In the genomic region with DNA sequence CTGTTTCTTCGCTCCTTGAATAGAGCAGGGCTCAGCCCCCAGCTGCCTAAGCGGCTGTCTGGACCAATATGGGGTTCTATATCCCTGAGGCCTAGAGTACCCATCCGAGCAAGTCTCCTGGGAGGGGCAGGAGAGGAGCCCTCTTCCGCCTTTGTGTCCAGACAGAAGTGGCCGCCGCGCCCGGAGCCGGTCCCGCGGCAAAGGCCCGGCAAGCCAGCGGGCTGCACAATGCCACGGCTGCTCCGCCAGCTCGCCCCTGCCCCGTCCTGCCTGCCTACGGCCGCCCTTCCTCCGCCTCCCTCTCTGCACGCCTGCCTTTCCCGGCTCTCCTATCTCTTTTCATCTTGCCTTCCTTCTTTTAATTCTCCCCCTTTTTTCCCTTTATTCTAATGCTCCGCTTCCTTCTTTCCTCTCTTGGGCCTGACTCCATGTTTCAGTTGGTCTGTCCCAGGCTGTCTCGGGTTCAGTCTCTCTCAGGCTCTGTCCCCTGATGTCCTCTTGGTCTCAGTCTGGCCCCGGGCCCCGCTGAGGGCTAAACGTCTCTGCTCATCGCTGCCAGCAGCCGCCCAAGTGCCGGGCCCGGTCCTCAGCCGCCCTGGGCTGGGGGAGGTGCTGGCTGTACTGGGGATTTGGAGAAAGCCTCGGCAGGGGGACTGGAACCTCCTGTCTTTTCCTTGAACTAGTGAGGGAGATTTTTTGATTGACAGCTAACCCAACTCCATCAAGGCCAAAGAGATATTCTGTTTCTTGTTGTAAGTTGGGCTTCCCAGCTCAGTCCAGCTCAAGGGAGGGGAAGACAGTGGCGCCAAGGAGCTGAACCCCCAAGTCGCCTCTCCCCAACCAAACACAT, we compare ENCODE assay signal across 15 cellular contexts. TPM values are rescaled to one million over a fixed set of nuclear protein-coding genes. Genes with fewer than 3 reads are reported as not detected.
DNase-seq lines count a peak whose midpoint lies in the region; ATAC-seq, FAIRE-seq and TF ChIP-seq lines count a peak whose summit lies in the region.
"Had no signal": no experiment of that assay in that cellular context is flagged by ENCODE, and none has a peak within 500 bp of the region (broad histone marks: within the 10 kb centered on the region; RNA-seq: fewer than 3 reads in every experiment).

No MANE protein-coding gene starts in this region.

- peaks cover 39% of the 10 kb centered on the region for H3F3A ChIP-seq in GM23338 (replicated peaks; ENCODE audit: low read depth)

- TF ChIP-seq CTCF in GM23338 (conservative IDR thresholded peaks at IDR 0.05; ENCODE audit: low read depth in 2 of 2) (no peak), activated B cell treated with CpG ODN at 0.5 μM for 24 hours (IDR thresholded peaks at IDR 0.05) (no peak), kidney (IDR thresholded peaks at IDR 0.05; ENCODE audit: borderline replicate concordance, extremely low read depth, insufficient read depth) (no peak)

- no peak overlapping the region for H3K4me3 ChIP-seq in GM23338
- peak overlapping the region; percentile 39 to 88 for H3K4me3 ChIP-seq in kidney (ENCODE audit: low read length in 2 of 2)
- H3K4me3 ChIP-seq in skeletal muscle tissue (ENCODE audit: low read length in 3 of 3) = peak overlapping the region; percentile 88 to 93 (median 89)
- H3K4me3 ChIP-seq: esophagus muscularis mucosa had no signal

- CTCF ChIA-PET in activated B cell treated with CpG ODN at 0.5 μM for 24 hours (lab: Charles Lee) = interaction anchor here (1.1 kb wide), 1 partner anchor 12 kb away, joined by 3 read pairs; the partner anchor contains the start of gene HOXC10

- H3K9me3 Mint-ChIP-seq in GM23338 (peaks cover 3% of the 10 kb centered on the region), activated B cell treated with CpG ODN at 0.5 μM for 24 hours (peaks cover 2% of the 10 kb centered on the region)

- no peaks in the 10 kb centered on the region for H3K79me2 ChIP-seq in GM23338 (replicated peaks; ENCODE audit: insufficient read depth)

- peaks cover 23% of the 10 kb centered on the region for H4K20me1 ChIP-seq in GM23338 (replicated peaks; ENCODE audit: insufficient read depth)

- no peaks in the 10 kb centered on the region for H3K9me2 ChIP-seq in GM23338 (ENCODE audit: insufficient read depth)

- H3K27ac ChIP-seq in GM23338 (ENCODE audit: low read depth) (no peak overlapping the region), kidney (ENCODE audit: low read depth in 2 of 2, low read length in 2 of 2) (peak overlapping the region; percentile 87 to 93), skeletal muscle tissue (ENCODE audit: low read depth, low read length) (peak overlapping the region; percentile 100)
- H3K27ac ChIP-seq: esophagus muscularis mucosa had no signal

- H3K27ac Mint-ChIP-seq in GM23338 = no peak overlapping the region
- no peak overlapping the region for H3K27ac Mint-ChIP-seq in activated B cell treated with CpG ODN at 0.5 μM for 24 hours

- POLR2A ChIA-PET in activated B cell treated with CpG ODN at 0.5 μM for 24 hours (lab: Charles Lee) = interaction anchor here (0.8 kb wide), 1 partner anchor 55 kb away, joined by 3 read pairs; no protein-coding TSS in a partner anchor

- peak overlapping the region; percentile 49 to 95 for H3K9ac ChIP-seq in kidney (ENCODE audit: low read length in 2 of 2)
- H3K9ac ChIP-seq in skeletal muscle tissue (ENCODE audit: low read depth in 1 of 3, low read length in 3 of 3) = peak overlapping the region; percentile 96 to 99 (median 99)

- no peak overlapping the region; the same call in 2 of the 3 replicates for H3K4me3 Mint-ChIP-seq in GM23338
- H3K4me3 Mint-ChIP-seq in activated B cell treated with CpG ODN at 0.5 μM for 24 hours = peak overlapping the region; percentile 53

- H3K36me3 ChIP-seq in GM23338 (ENCODE audit: insufficient read depth) = no peaks in the 10 kb centered on the region
- no peaks in the 10 kb centered on the region for H3K36me3 ChIP-seq in kidney (ENCODE audit: control insufficient read depth in 1 of 2, insufficient read depth in 2 of 2, low read length in 2 of 2)
- H3K36me3 ChIP-seq in skeletal muscle tissue (ENCODE audit: control insufficient read depth in 3 of 3, insufficient read depth in 3 of 3, low read length in 3 of 3) = no peaks in the 10 kb centered on the region
- H3K36me3 ChIP-seq: esophagus muscularis mucosa had no signal

- H3K9me3 ChIP-seq in kidney (ENCODE audit: control insufficient read depth in 1 of 2, low read length in 2 of 2) = no peaks in the 10 kb centered on the region
- H3K9me3 ChIP-seq in skeletal muscle tissue (ENCODE audit: control insufficient read depth in 3 of 3, low read length in 3 of 3) = no peaks in the 10 kb centered on the region
- H3K9me3 ChIP-seq: esophagus muscularis mucosa had no signal

- H3K27me3 Mint-ChIP-seq in GM23338 (ENCODE audit: insufficient read depth, low read depth, poor library complexity) (peaks cover 100% of the 10 kb centered on the region), activated B cell treated with CpG ODN at 0.5 μM for 24 hours (peaks cover 76% of the 10 kb centered on the region)

- H2AFZ ChIP-seq in GM23338 = no peak overlapping the region

- H3K4me2 ChIP-seq in GM23338 = 0 out of 2 replicates have a peak overlapping the region, but pooled peaks have one; percentile 26

- FAIRE-seq in kidney (lab: Jason Lieb, UNC) = no peak
- FAIRE-seq: colon had no signal

- H3K4me1 ChIP-seq in GM23338 (ENCODE audit: insufficient read depth) (peaks cover 28% of the 10 kb centered on the region), kidney (ENCODE audit: control insufficient read depth in 1 of 2, insufficient read depth in 1 of 2, low read depth in 1 of 2, low read length in 2 of 2) (peaks cover 17 to 24% of the 10 kb centered on the region in 2 donors), skeletal muscle tissue (ENCODE audit: control insufficient read depth in 3 of 3, insufficient read depth in 3 of 3, low read length in 3 of 3) (peaks cover 47 to 77% (median 53%) of the 10 kb centered on the region in 3 donors)

- H3K27me3 ChIP-seq in GM23338 (ENCODE audit: insufficient read depth) = peaks cover 100% of the 10 kb centered on the region
- H3K27me3 ChIP-seq in skeletal muscle tissue (ENCODE audit: control insufficient read depth in 3 of 3, insufficient read depth in 3 of 3, low read length in 3 of 3) = peaks cover 0 to 4% (median 3%) of the 10 kb centered on the region in 3 donors

- H3K4me1 Mint-ChIP-seq in GM23338 (peaks cover 42% of the 10 kb centered on the region), activated B cell treated with CpG ODN at 0.5 μM for 24 hours (peaks cover 34% of the 10 kb centered on the region)

- ATAC-seq in GM23338 = no peak
- no peak for ATAC-seq in activated B cell treated with CpG ODN at 0.5 μM for 24 hours (ENCODE audit: low read depth)
- ATAC-seq in HG03159 (IDR thresholded peaks at IDR 0.05; ENCODE audit: unreplicated experiment) = no peak
- ATAC-seq: stimulated activated naive CD8-positive, alpha-beta T cell treated with anti-CD3 and anti-CD28 coated beads, Interleukin-15, Interleukin-2, amounts not matched to agents 100 U/mL and 50 U/mL, for 24 hours had no signal

- intact Hi-C loops in activated B cell treated with CpG ODN at 0.5 μM for 24 hours (cut with micrococcal nuclease) (loop anchor here (2.0 to 5.0 kb wide), 3 partner anchors 17 to 45 kb away; partner anchors contain the start of genes HOXC12 and HOXC5), kidney (cut with DNase I) (no loop called here)

- no peak for DNase-seq in GM23338 (ENCODE audit: low spot score)
- DNase-seq in activated B cell treated with CpG ODN at 0.5 μM for 24 hours = no peak
- peak; percentile 82 for DNase-seq in kidney
- no peak for DNase-seq in NCI-H2081 treated with DMSO at 0.1 percent for 48 hours (lab: John Stamatoyannopoulos, UW)
- no peak for DNase-seq in activated CD4-positive, alpha-beta T cell treated with anti-CD3 and anti-CD28 coated beads, Interleukin-2, amount 50 U/mL, for 1 hour
- DNase-seq: activated CD4-positive, CD25-positive, alpha-beta regulatory T cell; GDM1; H7; retina; stimulated activated naive CD8-positive, alpha-beta T cell treated with anti-CD3 and anti-CD28 coated beads, Interleukin-15, Interleukin-2, amounts not matched to agents 100 U/mL and 50 U/mL, for 24 hours had no signal

- H3K36me3 Mint-ChIP-seq in GM23338 (ENCODE audit: low read depth) = no peaks in the 10 kb centered on the region
- peaks cover 1% of the 10 kb centered on the region for H3K36me3 Mint-ChIP-seq in activated B cell treated with CpG ODN at 0.5 μM for 24 hours (ENCODE audit: low read depth)

TF ChIP-seq in GM23338, 12 proteins besides CTCF, POLR2A, EP300 and RAD21 (continues in another document):
- TF ChIP-seq ZNF114 (CRISPR knock-in tag; IDR thresholded peaks at IDR 0.05) (no peak), EZH2 (IDR thresholded peaks at IDR 0.05; ENCODE audit: low read depth, unreplicated experiment) (peak; percentile 100)

RNA-seq across cellular contexts. Expression of gene HOXC9, which starts 2.4 kb away (rescaled TPM):
- not detected in 2 replicates for total RNA-seq in GM23338 (2014; rRNA removed; shearing (Covaris generic))
- not detected in 2 replicates for polyA plus RNA-seq in GM23338 (2016; fragmentation: Nextera tagmentation; extraction: Ambion mirVana)
- total RNA-seq in activated B cell treated with CpG ODN at 0.5 μM for 24 hours = not detected in 2 replicates
- total RNA-seq in kidney = 16.5 TPM
- polyA plus RNA-seq in kidney (ENCODE audit: insufficient read depth, low read depth, low replicate concordance) = 11.7 TPM
- 4.2 TPM for total RNA-seq in skeletal muscle tissue
- total RNA-seq: esophagus muscularis mucosa, H7, mononuclear cell had no signal

RNA-seq across cellular contexts. Expression of gene HOXC8, which starts 11.2 kb away (rescaled TPM):
- total RNA-seq in GM23338 (2014; rRNA removed; shearing (Covaris generic)) = not detected in 2 replicates
- polyA plus RNA-seq in GM23338 (2016; fragmentation: Nextera tagmentation; extraction: Ambion mirVana) = not detected in 2 replicates
- total RNA-seq in activated B cell treated with CpG ODN at 0.5 μM for 24 hours = not detected in 2 replicates
- total RNA-seq in kidney = 9.0 TPM
- 2.1 TPM for polyA plus RNA-seq in kidney (ENCODE audit: insufficient read depth, low read depth, low replicate concordance)
- 0.52 TPM for total RNA-seq in skeletal muscle tissue
- total RNA-seq: esophagus muscularis mucosa, H7, mononuclear cell had no signal

RNA-seq across cellular contexts. Expression of gene HOXC10, which starts 12.6 kb away (rescaled TPM):
- not detected in 2 replicates for total RNA-seq in GM23338 (2014; rRNA removed; shearing (Covaris generic))
- not detected in 2 replicates for polyA plus RNA-seq in GM23338 (2016; fragmentation: Nextera tagmentation; extraction: Ambion mirVana)
- not detected in 2 replicates for total RNA-seq in activated B cell treated with CpG ODN at 0.5 μM for 24 hours
- total RNA-seq in kidney = 50.7 TPM
- 49.7 TPM for polyA plus RNA-seq in kidney (ENCODE audit: insufficient read depth, low read depth, low replicate concordance)
- 3.7 TPM for total RNA-seq in skeletal muscle tissue
- total RNA-seq: esophagus muscularis mucosa, H7, mononuclear cell had no signal

RNA-seq across cellular contexts. Expression of gene HOTAIR, which starts 22.8 kb away (rescaled TPM):
- total RNA-seq in GM23338 (2014; rRNA removed; shearing (Covaris generic)) = not detected in 2 replicates
- not detected in 2 replicates for polyA plus RNA-seq in GM23338 (2016; fragmentation: Nextera tagmentation; extraction: Ambion mirVana)
- not detected in 2 replicates for total RNA-seq in activated B cell treated with CpG ODN at 0.5 μM for 24 hours
- total RNA-seq in kidney = 0.76 TPM
- 0.52 TPM for polyA plus RNA-seq in kidney (ENCODE audit: insufficient read depth, low read depth, low replicate concordance)
- 2.1 TPM for total RNA-seq in skeletal muscle tissue
- total RNA-seq: esophagus muscularis mucosa, H7, mononuclear cell had no signal

RNA-seq across cellular contexts. Expression of gene HOXC11, which starts 24.6 kb away (rescaled TPM):
- not detected in 2 replicates for total RNA-seq in GM23338 (2014; rRNA removed; shearing (Covaris generic))
- not detected in 2 replicates for polyA plus RNA-seq in GM23338 (2016; fragmentation: Nextera tagmentation; extraction: Ambion mirVana)
- not detected in 2 replicates for total RNA-seq in activated B cell treated with CpG ODN at 0.5 μM for 24 hours
- 1.4 TPM for total RNA-seq in kidney
- 0.75 TPM for polyA plus RNA-seq in kidney (ENCODE audit: insufficient read depth, low read depth, low replicate concordance)
- 0.52 TPM for total RNA-seq in skeletal muscle tissue
- total RNA-seq: esophagus muscularis mucosa, H7, mononuclear cell had no signal

Comparison
In these comparisons a context has a peak if more than half of its experiments do, and no peak if none do; other contexts are left out.
1. RNA of gene HOXC10, which starts 12.6 kb away (total RNA-seq): 50.7 TPM in kidney (single experiment); 3.7 TPM in skeletal muscle tissue (single experiment), not detected in GM23338 and not detected in activated B cell treated with CpG ODN at 0.5 μM for 24 hours; every median in the first group is over 10 times any median in the second.